In genomic region chr20:23367770-23368169, GRCh38 we compare ENCODE assay signal across 14 cellular contexts. TPM values are rescaled to one million over a fixed set of nuclear protein-coding genes. Genes with fewer than 3 reads are reported as not detected.
A peak's percentile ranks its signal among the peaks of the same experiment; 100 is the strongest.
DNase-seq lines count a peak whose midpoint lies in the region; ATAC-seq, FAIRE-seq and TF ChIP-seq lines count a peak whose summit lies in the region.
"Had no signal": no experiment of that assay in that cellular context is flagged by ENCODE, and none has a peak within 500 bp of the region (broad histone marks: within the 10 kb centered on the region; RNA-seq: fewer than 3 reads in every experiment).

No MANE protein-coding gene starts in this region.

- peaks cover 28 to 50% (median 41%) of the 10 kb centered on the region in 4 donors for H3K4me1 Mint-ChIP-seq in CD4-positive, alpha-beta memory T cell
- peaks cover 37% of the 10 kb centered on the region for H3K4me1 Mint-ChIP-seq in activated T-helper 17 cell treated with anti-CD3 and anti-CD28 coated beads, Interleukin-2, amount 50 U/mL, for 72 hours
- peaks cover 39% of the 10 kb centered on the region for H3K4me1 Mint-ChIP-seq in mesothelial cell of epicardium

- no peak for FAIRE-seq in H54 (lab: Jason Lieb, UNC)

- no peaks in the 10 kb centered on the region for H3K27me3 Mint-ChIP-seq in CD4-positive, alpha-beta memory T cell
- H3K27me3 Mint-ChIP-seq in activated T-helper 17 cell treated with anti-CD3 and anti-CD28 coated beads, Interleukin-2, amount 50 U/mL, for 72 hours, result no peaks in the 10 kb centered on the region
- H3K27me3 Mint-ChIP-seq in mesothelial cell of epicardium (ENCODE audit: low read depth), result no peaks in the 10 kb centered on the region

- 0 out of 2 replicates have a peak overlapping the region, but pooled peaks have one; percentile 5 for H3K9ac ChIP-seq in GM23248

- intact Hi-C loops in CD4-positive, alpha-beta memory T cell (cut with micrococcal nuclease), result no loop called here

- POLR2A ChIA-PET in CD4-positive, alpha-beta memory T cell (lab: Charles Lee; ENCODE audit: partially characterized antibody), result no interaction called here

- DNase-seq in CD4-positive, alpha-beta memory T cell, result no peak
- DNase-seq in GM23248 (peak; percentile 55), mesothelial cell of epicardium (ENCODE audit: low spot score in 2 of 2, unreplicated experiment in 2 of 2) (no peak), caudate nucleus (lab: John Stamatoyannopoulos, UW) (no peak), H54 (ENCODE audit: insufficient read length, low spot score) (no peak), NCI-H524 treated with DMSO at 0.1 percent for 48 hours (lab: John Stamatoyannopoulos, UW) (no peak)
- DNase-seq: C1 segment of cervical spinal cord; H9; Kasumi-1; kidney glomerular epithelial cell; NCI-H1694 treated with DMSO at 0.1 percent for 48 hours; stimulated activated CD4-positive, alpha-beta T cell treated with anti-CD3 and anti-CD28 coated beads, Interleukin-12 subunit alpha, Interleukin-12 subunit beta, amount 100 ng/mL, for 4 hours had no signal

- no peaks in the 10 kb centered on the region for H3K9me2 ChIP-seq in GM23248 (ENCODE audit: insufficient read depth)

- TF ChIP-seq POLR2A in H54 (IDR thresholded peaks at IDR 0.05; ENCODE audit: low read depth, low read length), result no peak

- H3K27me3 ChIP-seq in CD4-positive, alpha-beta memory T cell (ENCODE audit: insufficient read depth, low read length), result no peaks in the 10 kb centered on the region
- H3K27me3 ChIP-seq in GM23248 (replicated peaks; ENCODE audit: insufficient read depth), result no peaks in the 10 kb centered on the region

- no peak overlapping the region for H3K4me3 ChIP-seq in CD4-positive, alpha-beta memory T cell (ENCODE audit: low read length in 2 of 2)
- no peak overlapping the region for H3K4me3 ChIP-seq in GM23248

- peak overlapping the region in 3 of 7 donors; percentile 37 to 85 (median 53) for H3K27ac Mint-ChIP-seq in CD4-positive, alpha-beta memory T cell
- peak overlapping the region; percentile 75 for H3K27ac Mint-ChIP-seq in activated T-helper 17 cell treated with anti-CD3 and anti-CD28 coated beads, Interleukin-2, amount 50 U/mL, for 72 hours
- peak overlapping the region; percentile 61 for H3K27ac Mint-ChIP-seq in mesothelial cell of epicardium

- H3F3A ChIP-seq in GM23248 (ENCODE audit: insufficient read depth), result peaks cover 53% of the 10 kb centered on the region

- H3K4me2 ChIP-seq in GM23248 (ENCODE audit: unreplicated experiment), result peak overlapping the region; percentile 16

- in situ Hi-C loops in GM23248 (cut with MboI), result no loop called here

- peaks cover 82% of the 10 kb centered on the region for H3K79me2 ChIP-seq in GM23248 (ENCODE audit: insufficient read depth)

- H2AFZ ChIP-seq in GM23248, result no peak overlapping the region

- no peak for TF ChIP-seq CTCF in mesothelial cell of epicardium (IDR thresholded peaks at IDR 0.05; ENCODE audit: unreplicated experiment)

- H3K27ac ChIP-seq in CD4-positive, alpha-beta memory T cell (ENCODE audit: low read depth, low read length), result peak overlapping the region; percentile 1
- H3K27ac ChIP-seq in GM23248 (peak overlapping the region; percentile 32; the same call in 1 of the 2 replicates), caudate nucleus (ENCODE audit: low read depth, low read length) (no peak overlapping the region)

- peaks cover 17% of the 10 kb centered on the region; the same call in 1 of the 2 replicates for H4K20me1 ChIP-seq in GM23248 (ENCODE audit: insufficient read depth)

- peaks cover 30% of the 10 kb centered on the region for H3K4me1 ChIP-seq in CD4-positive, alpha-beta memory T cell (ENCODE audit: insufficient read depth, low read length)
- H3K4me1 ChIP-seq in GM23248 (ENCODE audit: insufficient read depth), result peaks cover 46% of the 10 kb centered on the region

- CTCF ChIA-PET in CD4-positive, alpha-beta memory T cell (lab: Charles Lee; ENCODE audit: partially characterized antibody), result no interaction called here

- no peak overlapping the region for H3K4me3 Mint-ChIP-seq in CD4-positive, alpha-beta memory T cell
- H3K4me3 Mint-ChIP-seq in activated T-helper 17 cell treated with anti-CD3 and anti-CD28 coated beads, Interleukin-2, amount 50 U/mL, for 72 hours, result peak overlapping the region; percentile 62
- H3K4me3 Mint-ChIP-seq in mesothelial cell of epicardium, result no peak overlapping the region
- H3K4me3 Mint-ChIP-seq: H9 had no signal

- ATAC-seq in activated T-helper 17 cell treated with anti-CD3 and anti-CD28 coated beads, Interleukin-2, amount 50 U/mL, for 72 hours (replicated peaks), result peak; percentile 74
- ATAC-seq in HG03432 (IDR thresholded peaks at IDR 0.05; ENCODE audit: unreplicated experiment), result no peak

- H3K36me3 ChIP-seq in CD4-positive, alpha-beta memory T cell (ENCODE audit: insufficient read depth, low read length), result peaks cover 38% of the 10 kb centered on the region
- H3K36me3 ChIP-seq in GM23248 (ENCODE audit: low read depth), result peaks cover 23% of the 10 kb centered on the region

- H3K36me3 Mint-ChIP-seq in CD4-positive, alpha-beta memory T cell, result peaks cover 36 to 71% of the 10 kb centered on the region in 2 donors
- H3K36me3 Mint-ChIP-seq in activated T-helper 17 cell treated with anti-CD3 and anti-CD28 coated beads, Interleukin-2, amount 50 U/mL, for 72 hours (ENCODE audit: low read depth), result peaks cover 82% of the 10 kb centered on the region
- peaks cover 27% of the 10 kb centered on the region for H3K36me3 Mint-ChIP-seq in mesothelial cell of epicardium

- H3K9me3 Mint-ChIP-seq in CD4-positive, alpha-beta memory T cell, result no peaks in the 10 kb centered on the region
- H3K9me3 Mint-ChIP-seq in activated T-helper 17 cell treated with anti-CD3 and anti-CD28 coated beads, Interleukin-2, amount 50 U/mL, for 72 hours, result no peaks in the 10 kb centered on the region
- H3K9me3 Mint-ChIP-seq in mesothelial cell of epicardium, result no peaks in the 10 kb centered on the region
- H3K9me3 Mint-ChIP-seq: H9 had no signal

- no peaks in the 10 kb centered on the region for H3K9me3 ChIP-seq in CD4-positive, alpha-beta memory T cell (ENCODE audit: control insufficient read depth in 1 of 2, low read length in 2 of 2)
- H3K9me3 ChIP-seq in GM23248 (ENCODE audit: low read depth), result no peaks in the 10 kb centered on the region

RNA-seq across cellular contexts. Expression of gene GZF1, which starts 5.8 kb away (rescaled TPM):
- total RNA-seq in CD4-positive, alpha-beta memory T cell, result 10 to 100 TPM; 12.8 to 14.1 TPM
- polyA plus RNA-seq in CD4-positive, alpha-beta memory T cell, result 1 to 10 TPM; 2.6 to 3.5 TPM
- total RNA-seq in GM23248 (2014; rRNA removed; shearing (Covaris generic)), result 11.0 and 12.3 TPM in 2 replicates
- polyA plus RNA-seq in GM23248 (2016; fragmentation: Nextera tagmentation; extraction: Ambion mirVana), result 5.9 and 6.3 TPM in 2 replicates
- 1 to 10 TPM; 7.5 to 9.6 TPM for total RNA-seq in activated T-helper 17 cell treated with anti-CD3 and anti-CD28 coated beads, Interleukin-2, amount 50 U/mL, for 72 hours
- 13.9 to 15.3 TPM (median 15.0 TPM) in 3 replicates for total RNA-seq in mesothelial cell of epicardium

RNA-seq across cellular contexts. Expression of gene NXT1, which starts 17.2 kb away (rescaled TPM):
- total RNA-seq in CD4-positive, alpha-beta memory T cell, result 10 to 100 TPM; 21.5 to 23.6 TPM
- polyA plus RNA-seq in CD4-positive, alpha-beta memory T cell, result 100 to 1,000 TPM in 1 of 2 donors, 10 to 100 TPM in 1; 59.9 to 102 TPM
- 31.5 and 31.7 TPM in 2 replicates for total RNA-seq in GM23248 (2014; rRNA removed; shearing (Covaris generic))
- 28.5 and 29.8 TPM in 2 replicates for polyA plus RNA-seq in GM23248 (2016; fragmentation: Nextera tagmentation; extraction: Ambion mirVana)
- total RNA-seq in activated T-helper 17 cell treated with anti-CD3 and anti-CD28 coated beads, Interleukin-2, amount 50 U/mL, for 72 hours, result 10 to 100 TPM; 25.0 to 43.7 TPM
- 23.7 to 25.5 TPM (median 24.8 TPM) in 3 replicates for total RNA-seq in mesothelial cell of epicardium

RNA-seq across cellular contexts. Expression of gene NAPB, which starts 53.5 kb away (rescaled TPM):
- 10 to 100 TPM; 13.3 to 14.9 TPM for total RNA-seq in CD4-positive, alpha-beta memory T cell
- polyA plus RNA-seq in CD4-positive, alpha-beta memory T cell, result 1 to 10 TPM; 5.8 to 6.2 TPM
- total RNA-seq in GM23248 (2014; rRNA removed; shearing (Covaris generic)), result 8.1 and 9.9 TPM in 2 replicates
- polyA plus RNA-seq in GM23248 (2016; fragmentation: Nextera tagmentation; extraction: Ambion mirVana), result 5.4 and 5.9 TPM in 2 replicates
- total RNA-seq in activated T-helper 17 cell treated with anti-CD3 and anti-CD28 coated beads, Interleukin-2, amount 50 U/mL, for 72 hours, result 10 to 100 TPM; 11.5 to 14.3 TPM
- 16.3 to 18.0 TPM (median 16.4 TPM) in 3 replicates for total RNA-seq in mesothelial cell of epicardium
